8 cellular contexts compared by ENCODE assay signal in the genomic region with DNA sequence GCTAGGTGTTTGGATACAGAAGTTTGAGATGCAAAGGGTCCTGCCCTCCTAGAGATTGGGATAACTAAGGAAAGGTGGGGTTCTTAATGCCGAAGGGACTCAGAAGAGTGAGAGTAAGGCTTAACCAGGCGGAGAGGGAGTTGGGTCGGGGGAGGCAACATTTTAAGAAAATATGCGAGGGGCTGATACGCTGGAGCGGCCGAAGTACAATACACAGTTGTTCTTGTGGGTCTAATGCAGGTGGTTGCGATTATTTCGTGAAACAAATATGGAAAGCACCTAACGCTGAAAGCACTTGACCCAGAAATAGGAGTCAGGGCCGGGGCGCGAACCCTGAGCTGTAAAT. TPM values are rescaled to one million over a fixed set of nuclear protein-coding genes. Genes with fewer than 3 reads are reported as not detected.
DNase-seq lines count a peak whose midpoint lies in the region; ATAC-seq and TF ChIP-seq lines count a peak whose summit lies in the region.

No MANE protein-coding gene starts in this region.

- no peaks in the 10 kb centered on the region for H3K27me3 ChIP-seq in CD8-positive, alpha-beta T cell (ENCODE audit: insufficient read depth, low read length)
- H3K27me3 ChIP-seq in H9 (ENCODE audit: insufficient read depth, low read length): no peaks in the 10 kb centered on the region
- no peaks in the 10 kb centered on the region for H3K27me3 ChIP-seq in iPS DF 6.9 (ENCODE audit: control insufficient read depth, insufficient read depth, low read length)

- CTCF ChIA-PET in CD8-positive, alpha-beta T cell (lab: Charles Lee): no interaction called here

- H3K4me1 Mint-ChIP-seq in CD8-positive, alpha-beta T cell (ENCODE audit: low read depth): peaks cover 48% of the 10 kb centered on the region
- H3K4me1 Mint-ChIP-seq in H9: peaks cover 18 to 19% of the 10 kb centered on the region in 2 experiments
- H3K4me1 Mint-ChIP-seq in stimulated activated naive CD8-positive, alpha-beta T cell treated with anti-CD3 and anti-CD28 coated beads, Interleukin-15, amount 100 ng/mL, for 72 hours: peaks cover 41% of the 10 kb centered on the region

- H3K4me3 ChIP-seq in CD8-positive, alpha-beta T cell (ENCODE audit: low read depth, low read length): peak overlapping the region; percentile 99
- H3K4me3 ChIP-seq in iPS DF 6.9 (ENCODE audit: low read length): peak overlapping the region; percentile 87; the same call in 1 of the 2 replicates

- H3K9me3 Mint-ChIP-seq in CD8-positive, alpha-beta T cell: no peaks in the 10 kb centered on the region
- H3K9me3 Mint-ChIP-seq in H9: no peaks in the 10 kb centered on the region
- H3K9me3 Mint-ChIP-seq in stimulated activated naive CD8-positive, alpha-beta T cell treated with anti-CD3 and anti-CD28 coated beads, Interleukin-15, amount 100 ng/mL, for 72 hours: no peaks in the 10 kb centered on the region

- no peak overlapping the region for H3T11ph ChIP-seq in H9 (ENCODE audit: low read length)

- no peak overlapping the region for H3K4ac ChIP-seq in H9 (ENCODE audit: low read depth, low read length)

- peak overlapping the region; percentile 87 for H3K4me2 ChIP-seq in H9 (ENCODE audit: insufficient read depth, insufficient read length, low read length)

- H3K56ac ChIP-seq in H9 (ENCODE audit: insufficient read length, low read depth, low read length): no peak overlapping the region

- no peak for ATAC-seq in CD8-positive, alpha-beta T cell
- peak; percentile 37 for ATAC-seq in stimulated activated naive CD8-positive, alpha-beta T cell treated with anti-CD3 and anti-CD28 coated beads, Interleukin-15, amount 100 ng/mL, for 72 hours
- no peak for ATAC-seq in HG02981 (IDR thresholded peaks at IDR 0.05; ENCODE audit: unreplicated experiment)

- peak overlapping the region; percentile 100 for H3K27ac Mint-ChIP-seq in CD8-positive, alpha-beta T cell
- H3K27ac Mint-ChIP-seq in H9: peak overlapping the region; percentile 99 to 100 (median 100)
- H3K27ac Mint-ChIP-seq in stimulated activated naive CD8-positive, alpha-beta T cell treated with anti-CD3 and anti-CD28 coated beads, Interleukin-15, amount 100 ng/mL, for 72 hours: peak overlapping the region; percentile 98

- H3K36me3 Mint-ChIP-seq in CD8-positive, alpha-beta T cell: peaks cover 39% of the 10 kb centered on the region
- H3K36me3 Mint-ChIP-seq in H9 (ENCODE audit: insufficient read depth in 1 of 3, low read depth in 3 of 3): peaks cover 7 to 17% (median 16%) of the 10 kb centered on the region in 3 experiments

- H2BK12ac ChIP-seq in H9 (ENCODE audit: insufficient read length, low read depth, low read length): no peak overlapping the region

- H2AFZ ChIP-seq in H9 (ENCODE audit: low read length): peak overlapping the region; percentile 70

- peaks cover 28% of the 10 kb centered on the region for H3K4me1 ChIP-seq in CD8-positive, alpha-beta T cell (ENCODE audit: insufficient read depth, low read length)
- H3K4me1 ChIP-seq in H9 (ENCODE audit: insufficient read depth, low read length) (no peaks in the 10 kb centered on the region), iPS DF 6.9 (ENCODE audit: control insufficient read depth, insufficient read depth, low read length) (no peaks in the 10 kb centered on the region)

- no peak overlapping the region for H2BK5ac ChIP-seq in H9 (ENCODE audit: insufficient read length, low read length)

- no peak overlapping the region for H4K91ac ChIP-seq in H9 (ENCODE audit: insufficient read length, low read depth, low read length)

- peaks cover 7% of the 10 kb centered on the region for H3K27me3 Mint-ChIP-seq in CD8-positive, alpha-beta T cell (ENCODE audit: low read depth)
- peaks cover 8% of the 10 kb centered on the region; the same call in 1 of the 2 replicates for H3K27me3 Mint-ChIP-seq in H9 (ENCODE audit: low read depth)
- H3K27me3 Mint-ChIP-seq in stimulated activated naive CD8-positive, alpha-beta T cell treated with anti-CD3 and anti-CD28 coated beads, Interleukin-15, amount 100 ng/mL, for 72 hours: peaks cover 9% of the 10 kb centered on the region

- no CpG with 5 or more reads among the region's 13 CpGs for WGBS in H9 (ENCODE audit: extremely low coverage, insufficient read length, low lambda C conversion rate)
- no CpG with 5 or more reads among the region's 13 CpGs for WGBS in iPS DF 6.9 (ENCODE audit: insufficient coverage, insufficient read length)

- no peak overlapping the region for H3K14ac ChIP-seq in H9 (ENCODE audit: insufficient read depth, low read length)

- H3K36me3 ChIP-seq in CD8-positive, alpha-beta T cell (ENCODE audit: insufficient read depth, low read length): peaks cover 2% of the 10 kb centered on the region
- peaks cover 3% of the 10 kb centered on the region; the same call in 1 of the 2 replicates for H3K36me3 ChIP-seq in iPS DF 6.9 (ENCODE audit: control insufficient read depth, insufficient read depth, low read length)

- H4K5ac ChIP-seq in H9 (ENCODE audit: insufficient read length, low read depth, low read length): no peak overlapping the region

- H2BK15ac ChIP-seq in H9 (ENCODE audit: low read depth, low read length): no peak overlapping the region

- peaks cover 5% of the 10 kb centered on the region for H3K23me2 ChIP-seq in H9 (ENCODE audit: insufficient read length, low read depth, low read length, poor library complexity, severe bottlenecking)

- H3K18ac ChIP-seq in H9 (ENCODE audit: insufficient read length, low read depth, low read length): no peak overlapping the region

- no peak overlapping the region for H2BK120ac ChIP-seq in H9 (ENCODE audit: low read depth, low read length, poor library complexity, severe bottlenecking)

- H3K79me1 ChIP-seq in H9 (ENCODE audit: insufficient read depth, low read depth, low read length, poor library complexity, severe bottlenecking): peaks cover 8% of the 10 kb centered on the region

- H3K9me3 ChIP-seq in CD8-positive, alpha-beta T cell (ENCODE audit: low read length): no peaks in the 10 kb centered on the region
- H3K9me3 ChIP-seq in H9 (ENCODE audit: control insufficient read depth, low read depth, low read length): no peaks in the 10 kb centered on the region
- no peaks in the 10 kb centered on the region for H3K9me3 ChIP-seq in iPS DF 6.9 (ENCODE audit: control insufficient read depth, insufficient read depth, low read length)

- peak overlapping the region; percentile 53 for H3K9ac ChIP-seq in H9 (ENCODE audit: extremely low read depth, insufficient read length, low read length)

- POLR2A ChIA-PET in CD8-positive, alpha-beta T cell (lab: Charles Lee): interaction anchor here (1.2 to 1.4 kb wide), 2 partner anchors 12 to 150 kb away, joined by 3 read pairs; no protein-coding TSS in a partner anchor

- H3K4me3 Mint-ChIP-seq in CD8-positive, alpha-beta T cell: peak overlapping the region; percentile 100
- H3K4me3 Mint-ChIP-seq in H9: peak overlapping the region; percentile 99
- peak overlapping the region; percentile 99 to 100 for H3K4me3 Mint-ChIP-seq in stimulated activated naive CD8-positive, alpha-beta T cell treated with anti-CD3 and anti-CD28 coated beads, Interleukin-15, amount 100 ng/mL, for 72 hours

- H3K27ac ChIP-seq in CD8-positive, alpha-beta T cell (ENCODE audit: low read depth, low read length): peak overlapping the region; percentile 96
- H3K27ac ChIP-seq in H9 (ENCODE audit: insufficient read length, low read depth, low read length) (peak overlapping the region; percentile 71), VCaP (peak overlapping the region; percentile 88), iPS DF 6.9 (ENCODE audit: low read length) (no peak overlapping the region)

- H2BK20ac ChIP-seq in H9 (ENCODE audit: low read depth, low read length, poor library complexity, severe bottlenecking): no peak overlapping the region

- H3K23ac ChIP-seq in H9 (ENCODE audit: insufficient read length, low read depth, low read length): no peak overlapping the region

- H3K79me2 ChIP-seq in H9 (ENCODE audit: insufficient read depth, low read length): peaks cover 16% of the 10 kb centered on the region; the same call in 1 of the 2 replicates

- no peak for TF ChIP-seq CTCF in CD8-positive, alpha-beta T cell (IDR thresholded peaks at IDR 0.05)
- no peak for TF ChIP-seq CTCF in H9 (conservative IDR thresholded peaks at IDR 0.05)
- no peak for TF ChIP-seq CTCF in VCaP (conservative IDR thresholded peaks at IDR 0.05)

- no peak overlapping the region for H2AK5ac ChIP-seq in H9 (ENCODE audit: insufficient read length, low read length)

- H4K20me1 ChIP-seq in H9 (ENCODE audit: control insufficient read depth, insufficient read depth, insufficient read length): peaks cover 2% of the 10 kb centered on the region

- no peak overlapping the region for H4K8ac ChIP-seq in H9 (replicated peaks; ENCODE audit: insufficient read length, low read depth, low read length)

- intact Hi-C loops in CD8-positive, alpha-beta T cell (cut with DNase I, micrococcal nuclease): loop anchor here (1.0 to 10.0 kb wide), 9 partner anchors 108 to 1426 kb away; a partner anchor contains a TSS

- no peak for DNase-seq in CD8-positive, alpha-beta T cell
- no peak for DNase-seq in H9
- DNase-seq in iPS DF 6.9 (ENCODE audit: low read depth, low spot score): no peak
- DNase-seq in stimulated activated naive CD8-positive, alpha-beta T cell treated with anti-CD3 and anti-CD28 coated beads, Interleukin-15, amount 100 ng/mL, for 72 hours: no peak
- DNase-seq in GDM1 (lab: John Stamatoyannopoulos, UW): no peak
- no peak for DNase-seq in T1000 (lab: John Stamatoyannopoulos, UW)

RNA-seq across cellular contexts. Expression of a gene that starts 0.3 kb away (rescaled TPM):
- 10 to 100 TPM; 35.8 to 39.0 TPM for total RNA-seq in CD8-positive, alpha-beta T cell
- 61.2 and 66.8 TPM in 2 replicates for total RNA-seq in H9 (2021)
